Comparison of ENCODE assay signal across 8 cellular contexts in the genomic region with DNA sequence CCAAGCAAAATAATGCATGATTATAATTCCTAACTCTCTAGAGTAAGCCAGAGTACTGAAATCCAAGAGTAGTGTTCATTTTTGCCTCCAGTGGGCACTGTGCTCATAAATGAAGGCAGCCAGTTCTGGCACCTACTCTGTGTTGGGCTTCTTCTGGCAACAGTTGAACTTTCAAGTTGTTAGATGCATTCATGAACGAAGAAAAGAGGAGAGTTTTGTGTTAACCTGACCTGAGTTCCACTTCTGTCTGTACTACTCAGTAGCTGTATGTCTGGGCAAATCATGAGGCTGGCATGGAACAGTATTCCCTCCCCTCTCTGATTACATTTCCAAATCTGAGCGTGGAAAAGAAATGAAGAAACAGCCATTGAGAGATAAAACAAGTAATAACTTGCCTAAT. TPM values are rescaled to one million over a fixed set of nuclear protein-coding genes. Genes with fewer than 3 reads are reported as not detected.
DNase-seq lines count a peak whose midpoint lies in the region; ATAC-seq, FAIRE-seq and TF ChIP-seq lines count a peak whose summit lies in the region.

No MANE protein-coding gene starts in this region.

- intact Hi-C loops in PC-9 (cut with micrococcal nuclease; ENCODE audit: unreplicated experiment) (no loop called here), thyroid gland (cut with DNase I) (no loop called here)

- H3K27me3 Mint-ChIP-seq in glutamatergic neuron (ENCODE audit: unreplicated experiment) = no peaks in the 10 kb centered on the region

- H3K9me2 ChIP-seq in PC-9 (ENCODE audit: insufficient read depth) = no peaks in the 10 kb centered on the region

- FAIRE-seq in H54 (lab: Jason Lieb, UNC) = peak; percentile 84

- DNase-seq in DMS53 (lab: John Stamatoyannopoulos, UW) (peak; percentile 74), H54 (ENCODE audit: insufficient read length, low spot score) (peak; percentile 25), PC-9 (no peak), glutamatergic neuron (no peak), thyroid gland (peak; percentile 57 to 67), cerebellum (ENCODE audit: low spot score) (no peak)

- no peaks in the 10 kb centered on the region for H3F3A ChIP-seq in PC-9 (ENCODE audit: insufficient read depth, low read depth)

- no peaks in the 10 kb centered on the region for H3K9me3 ChIP-seq in PC-9 (ENCODE audit: insufficient read depth, low read depth)
- no peaks in the 10 kb centered on the region for H3K9me3 ChIP-seq in thyroid gland

- H3K4me3 ChIP-seq in PC-9 (no peak overlapping the region), thyroid gland (replicated peaks in 1 of 3) (no peak overlapping the region)

- H3K27ac Mint-ChIP-seq in glutamatergic neuron (ENCODE audit: unreplicated experiment) = no peak overlapping the region

- no peaks in the 10 kb centered on the region for H3K9me3 Mint-ChIP-seq in glutamatergic neuron (ENCODE audit: unreplicated experiment)

- CTCF ChIA-PET in PC-9 (lab: Charles Lee) = no interaction called here

- no peaks in the 10 kb centered on the region; the same call in 1 of the 2 replicates for H3K27me3 ChIP-seq in PC-9 (ENCODE audit: insufficient read depth, low read depth)
- no peaks in the 10 kb centered on the region for H3K27me3 ChIP-seq in thyroid gland

- no peak overlapping the region for H3K4me3 Mint-ChIP-seq in glutamatergic neuron (ENCODE audit: unreplicated experiment)

- no TSS peak for BruUV-seq in PC-9 (replicated peaks; lab: Mats Ljungman, UMichigan)

- H3K79me2 ChIP-seq in PC-9 (ENCODE audit: low read depth) = no peaks in the 10 kb centered on the region

- H3K36me3 ChIP-seq in PC-9 (ENCODE audit: low read depth) (no peaks in the 10 kb centered on the region), thyroid gland (no peaks in the 10 kb centered on the region)

- H2AFZ ChIP-seq in PC-9 = no peak overlapping the region

- H3K36me3 Mint-ChIP-seq in glutamatergic neuron (ENCODE audit: unreplicated experiment) = no peaks in the 10 kb centered on the region

- TF ChIP-seq CTCF in PC-9 (conservative IDR thresholded peaks at IDR 0.05) (peak; percentile 67; the same call in 1 of the 2 replicates), glutamatergic neuron (IDR thresholded peaks at IDR 0.05; ENCODE audit: partially characterized antibody, unreplicated experiment) (peak; percentile 50), thyroid gland (IDR thresholded peaks at IDR 0.05) (peak in 4 of 6 experiments; percentile 64 to 84 (median 76))

- 40 to 50% methylated on average over 2 of the region's 2 CpGs for WGBS in thyroid gland, 2 donors

- peaks cover 6% of the 10 kb centered on the region for H3K4me1 Mint-ChIP-seq in glutamatergic neuron (ENCODE audit: low read depth, unreplicated experiment)

- no peak overlapping the region for H3K4me2 ChIP-seq in PC-9

- ATAC-seq in HG03520 (IDR thresholded peaks at IDR 0.05; ENCODE audit: unreplicated experiment) (no peak), GM21528 (IDR thresholded peaks at IDR 0.05; ENCODE audit: low FRiP score, unreplicated experiment) (no peak)

- POLR2A ChIA-PET in PC-9 (lab: Charles Lee; ENCODE audit: unreplicated experiment) = no interaction called here

- H3K4me1 ChIP-seq in PC-9 (replicated peaks; ENCODE audit: insufficient read depth) (no peaks in the 10 kb centered on the region), thyroid gland (no peaks in the 10 kb centered on the region)

- H4K20me1 ChIP-seq in PC-9 (ENCODE audit: insufficient read depth) = no peaks in the 10 kb centered on the region

- H3K27ac ChIP-seq in PC-9 (no peak overlapping the region), thyroid gland (no peak overlapping the region)

- TF ChIP-seq POLR2A in H54 (IDR thresholded peaks at IDR 0.05; ENCODE audit: low read depth, low read length) (no peak), thyroid gland (IDR thresholded peaks at IDR 0.05) (no peak)

RNA-seq across cellular contexts. Expression of a gene that starts 20.3 kb away (rescaled TPM):
- total RNA-seq in PC-9 (2021) = 0.25 TPM in 1 of 2 replicates, not detected in the other
- 50.7 TPM for total RNA-seq in glutamatergic neuron (ENCODE audit: unreplicated experiment)
- 100 to 1,000 TPM in 2 of 4 donors, 10 to 100 TPM in 2; 16.8 to 158 (median 120) TPM for total RNA-seq in thyroid gland
- total RNA-seq in cerebellum = 33.4 TPM

Comparison
In these comparisons a context has a peak if more than half of its experiments do, and no peak if none do; other contexts are left out.
1. DNase-seq: peak in DMS53 (single experiment), H54 (single experiment) and thyroid gland (2 of 2); none in PC-9 (0 of 2), glutamatergic neuron (single experiment) and cerebellum (single experiment).
2. RNA of a gene that starts 20.3 kb away (total RNA-seq): 16.8 to 158 TPM in thyroid gland, 50.7 TPM in glutamatergic neuron (single experiment) and 33.4 TPM in cerebellum (single experiment); 0.25 TPM in PC-9; every median in the first group is over 10 times any median in the second.
3. Peak in every context shown above with its lines, with median percentiles within 50 percentile points of each other: CTCF ChIP-seq.